1 cellular context compared by ENCODE assay signal in the genomic region with DNA sequence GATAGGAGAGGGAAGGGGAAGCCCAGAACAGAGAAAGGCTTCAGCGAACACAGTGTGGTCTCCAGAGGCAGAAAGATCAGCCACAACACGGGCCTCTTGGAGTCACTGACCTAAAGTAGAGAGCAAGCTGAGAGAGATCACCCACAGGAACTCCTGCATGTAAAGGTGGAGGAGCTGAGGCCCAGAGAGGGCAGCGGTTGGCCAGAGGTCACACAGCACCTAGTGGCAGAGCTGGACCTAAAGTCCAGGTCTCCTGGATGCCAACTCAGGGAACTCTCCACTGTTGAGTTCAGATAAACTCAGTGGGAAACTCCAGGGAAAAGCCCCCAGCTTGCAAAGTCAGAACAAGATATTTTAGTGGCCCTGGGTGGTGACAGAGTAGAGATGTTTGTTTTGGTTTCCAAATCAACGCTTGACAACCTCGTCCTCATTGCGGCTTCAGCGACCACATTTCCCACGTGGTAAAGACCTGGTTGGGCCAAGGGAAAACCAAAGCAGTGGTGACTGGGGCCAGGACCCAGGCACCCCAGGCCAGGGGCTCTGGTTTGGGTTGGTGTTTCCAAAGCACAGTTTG.
TF ChIP-seq lines count a peak whose summit lies in the region.

No MANE protein-coding gene starts in this region.

TF ChIP-seq in A549, 52 proteins besides CTCF, POLR2A, EP300 and RAD21 (continued from another document):
- TF ChIP-seq, protein P1, sequence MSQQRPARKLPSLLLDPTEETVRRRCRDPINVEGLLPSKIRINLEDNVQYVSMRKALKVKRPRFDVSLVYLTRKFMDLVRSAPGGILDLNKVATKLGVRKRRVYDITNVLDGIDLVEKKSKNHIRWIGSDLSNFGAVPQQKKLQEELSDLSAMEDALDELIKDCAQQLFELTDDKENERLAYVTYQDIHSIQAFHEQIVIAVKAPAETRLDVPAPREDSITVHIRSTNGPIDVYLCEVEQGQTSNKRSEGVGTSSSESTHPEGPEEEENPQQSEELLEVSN (IDR thresholded peaks at IDR 0.05; ENCODE audit: borderline replicate concordance, low read depth), result no peak
- TF ChIP-seq HOXA7 (CRISPR knock-in tag; IDR thresholded peaks at IDR 0.05), result no peak
- no peak for TF ChIP-seq EHMT2 (IDR thresholded peaks at IDR 0.05; ENCODE audit: low read depth)
